23 cellular contexts compared by ENCODE assay signal in the genomic region with DNA sequence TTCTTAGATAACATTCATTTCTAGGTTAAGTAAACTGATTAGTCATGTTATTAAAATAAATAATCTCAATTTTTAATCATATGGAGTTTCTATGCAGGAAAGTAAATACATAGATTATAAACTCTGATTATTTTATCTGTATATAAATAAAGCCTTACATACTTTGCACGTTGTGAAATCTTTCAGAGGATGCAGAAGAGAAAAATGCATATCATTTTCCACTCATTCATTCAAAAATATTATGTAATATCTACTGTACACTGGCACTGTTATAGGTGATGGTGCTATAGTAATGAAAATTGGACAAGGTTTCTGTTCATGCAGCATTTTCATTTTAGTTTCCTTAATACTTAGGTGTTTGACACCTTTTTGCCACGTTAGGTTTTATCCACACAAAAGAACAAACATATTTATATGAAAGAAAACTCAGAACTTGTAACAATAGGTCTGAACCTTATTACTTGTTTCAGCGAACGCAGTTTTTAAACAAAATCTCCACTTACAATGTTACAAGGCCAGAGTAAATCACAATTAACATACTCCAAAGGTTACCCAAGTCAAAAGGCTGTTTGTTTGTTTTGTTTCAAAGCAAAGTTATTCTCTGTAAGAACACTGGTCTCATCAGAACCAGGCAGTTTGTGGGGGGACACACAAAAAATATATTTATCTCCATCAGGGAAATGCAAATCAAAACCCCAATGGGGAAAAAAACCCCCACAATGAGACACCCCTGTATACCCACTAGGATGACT. TPM values are rescaled to one million over a fixed set of nuclear protein-coding genes. Genes with fewer than 3 reads are reported as not detected.
DNase-seq lines count a peak whose midpoint lies in the region; ATAC-seq, FAIRE-seq and TF ChIP-seq lines count a peak whose summit lies in the region.
"Had no signal": no experiment of that assay in that cellular context is flagged by ENCODE, and none has a peak within 500 bp of the region (broad histone marks: within the 10 kb centered on the region; RNA-seq: fewer than 3 reads in every experiment).

No MANE protein-coding gene starts in this region.

- no peak overlapping the region for H3K9ac ChIP-seq in H9 (ENCODE audit: extremely low read depth, insufficient read length, low read length)
- H3K9ac ChIP-seq: BLaER1, GM23248 had no signal

- no peak for ATAC-seq in central memory CD8-positive, alpha-beta T cell (replicated peaks; ENCODE audit: extremely low read depth, poor library complexity, severe bottlenecking)
- ATAC-seq in left lobe of liver = peak; percentile 78
- no peak for ATAC-seq in stimulated activated memory B cell treated with anti-CD40 and anti-IgM and Interleukin-4, amounts not matched to agents 10 μg/mL and 1 μg/mL and 100 μg/mL, for 72 hours
- ATAC-seq in HG03439 (IDR thresholded peaks at IDR 0.05; ENCODE audit: unreplicated experiment) = no peak
- ATAC-seq: CD8-positive, alpha-beta T cell had no signal

- no peak overlapping the region for H3K23ac ChIP-seq in H9 (ENCODE audit: insufficient read length, low read depth, low read length)

- H3K9me3 Mint-ChIP-seq in central memory CD8-positive, alpha-beta T cell = no peaks in the 10 kb centered on the region
- H3K9me3 Mint-ChIP-seq in stimulated activated memory B cell treated with anti-CD40 and anti-IgM and Interleukin-4, amounts not matched to agents 10 μg/mL and 1 μg/mL and 100 μg/mL, for 72 hours = no peaks in the 10 kb centered on the region
- H3K9me3 Mint-ChIP-seq in H9 = no peaks in the 10 kb centered on the region
- no peaks in the 10 kb centered on the region for H3K9me3 Mint-ChIP-seq in activated T-helper 1 cell treated with anti-CD3 and anti-CD28 coated beads, Interleukin-12 subunit alpha, Interleukin-12 subunit beta, Interleukin-2, Interleukin-4 antibody, amounts not matched to agents 30 ng/mL and 10 ng/mL and 1 ng/mL, durations not matched to agents 14 hours and 24 hours and 36 hours
- H3K9me3 Mint-ChIP-seq: CD8-positive, alpha-beta T cell had no signal

- H3K23me2 ChIP-seq in H9 (ENCODE audit: insufficient read length, low read depth, low read length, poor library complexity, severe bottlenecking) = no peaks in the 10 kb centered on the region

- no peak overlapping the region for H3K18ac ChIP-seq in H9 (ENCODE audit: insufficient read length, low read depth, low read length)

- H2BK20ac ChIP-seq in H9 (ENCODE audit: low read depth, low read length, poor library complexity, severe bottlenecking) = no peak overlapping the region

- no peaks in the 10 kb centered on the region for H3K27me3 Mint-ChIP-seq in central memory CD8-positive, alpha-beta T cell
- H3K27me3 Mint-ChIP-seq in stimulated activated memory B cell treated with anti-CD40 and anti-IgM and Interleukin-4, amounts not matched to agents 10 μg/mL and 1 μg/mL and 100 μg/mL, for 72 hours = no peaks in the 10 kb centered on the region
- no peaks in the 10 kb centered on the region for H3K27me3 Mint-ChIP-seq in H9 (ENCODE audit: low read depth)
- H3K27me3 Mint-ChIP-seq in activated T-helper 1 cell treated with anti-CD3 and anti-CD28 coated beads, Interleukin-12 subunit alpha, Interleukin-12 subunit beta, Interleukin-2, Interleukin-4 antibody, amounts not matched to agents 30 ng/mL and 10 ng/mL and 1 ng/mL, durations not matched to agents 14 hours and 24 hours and 36 hours (ENCODE audit: insufficient read depth) = no peaks in the 10 kb centered on the region

- no peak overlapping the region for H3K14ac ChIP-seq in H9 (ENCODE audit: insufficient read depth, low read length)

- H3K27ac ChIP-seq in H9 (ENCODE audit: insufficient read length, low read depth, low read length) = no peak overlapping the region
- H3K27ac ChIP-seq: BLaER1, GM23248, Peyer's patch, SJCRH30 had no signal

- H3K4me1 ChIP-seq in H9 (ENCODE audit: insufficient read depth, low read length) = no peaks in the 10 kb centered on the region
- H3K4me1 ChIP-seq: BLaER1, Peyer's patch, SJCRH30 had no signal

- no peaks in the 10 kb centered on the region for H3K79me2 ChIP-seq in H9 (ENCODE audit: insufficient read depth, low read length)

- H3K36me3 Mint-ChIP-seq in central memory CD8-positive, alpha-beta T cell (ENCODE audit: insufficient read depth) = peaks cover 49% of the 10 kb centered on the region
- peaks cover 50% of the 10 kb centered on the region for H3K36me3 Mint-ChIP-seq in stimulated activated memory B cell treated with anti-CD40 and anti-IgM and Interleukin-4, amounts not matched to agents 10 μg/mL and 1 μg/mL and 100 μg/mL, for 72 hours
- peaks cover 0 to 38% (median 24%) of the 10 kb centered on the region in 3 experiments; a peak in 5 of 7 replicates for H3K36me3 Mint-ChIP-seq in H9 (ENCODE audit: insufficient read depth in 1 of 3, low read depth in 3 of 3)
- peaks cover 44% of the 10 kb centered on the region for H3K36me3 Mint-ChIP-seq in activated T-helper 1 cell treated with anti-CD3 and anti-CD28 coated beads, Interleukin-12 subunit alpha, Interleukin-12 subunit beta, Interleukin-2, Interleukin-4 antibody, amounts not matched to agents 30 ng/mL and 10 ng/mL and 1 ng/mL, durations not matched to agents 14 hours and 24 hours and 36 hours (ENCODE audit: low read depth)

- H4K20me1 ChIP-seq in H9 (ENCODE audit: control insufficient read depth, insufficient read depth, insufficient read length) = no peaks in the 10 kb centered on the region

- H3K27ac Mint-ChIP-seq in central memory CD8-positive, alpha-beta T cell (ENCODE audit: low read depth) = peak overlapping the region; percentile 36
- peak overlapping the region; percentile 48 for H3K27ac Mint-ChIP-seq in stimulated activated memory B cell treated with anti-CD40 and anti-IgM and Interleukin-4, amounts not matched to agents 10 μg/mL and 1 μg/mL and 100 μg/mL, for 72 hours
- no peak overlapping the region for H3K27ac Mint-ChIP-seq in H9
- no peak overlapping the region for H3K27ac Mint-ChIP-seq in activated T-helper 1 cell treated with anti-CD3 and anti-CD28 coated beads, Interleukin-12 subunit alpha, Interleukin-12 subunit beta, Interleukin-2, Interleukin-4 antibody, amounts not matched to agents 30 ng/mL and 10 ng/mL and 1 ng/mL, durations not matched to agents 14 hours and 24 hours and 36 hours

- DNase-seq in RCC 7860 (ENCODE audit: low spot score) = no peak
- no peak for DNase-seq in central memory CD8-positive, alpha-beta T cell (ENCODE audit: low spot score in 2 of 2)
- no peak for DNase-seq in left lobe of liver (ENCODE audit: low spot score)
- DNase-seq in H9 = no peak
- DNase-seq in activated T-helper 1 cell treated with anti-CD3 and anti-CD28 coated beads, Interleukin-12 subunit alpha, Interleukin-12 subunit beta, Interleukin-2, Interleukin-4 antibody, amounts not matched to agents 30 ng/mL and 10 ng/mL and 1 ng/mL, durations not matched to agents 14 hours and 24 hours and 36 hours (ENCODE audit: low spot score) = no peak
- DNase-seq: ACHN; CD8-positive, alpha-beta T cell; DND-41; GM23248; Karpas-422; MV-4-11; NCI-H1105 treated with DMSO at 0.1 percent for 48 hours; NCI-H2081; NCI-H2171; NCI-H524 treated with DMSO at 0.1 percent for 48 hours; NCI-H82; Peyer's patch; SJCRH30 had no signal

- no peak overlapping the region for H3K4me3 Mint-ChIP-seq in central memory CD8-positive, alpha-beta T cell
- no peak overlapping the region for H3K4me3 Mint-ChIP-seq in stimulated activated memory B cell treated with anti-CD40 and anti-IgM and Interleukin-4, amounts not matched to agents 10 μg/mL and 1 μg/mL and 100 μg/mL, for 72 hours
- H3K4me3 Mint-ChIP-seq in H9 = no peak overlapping the region
- H3K4me3 Mint-ChIP-seq in activated T-helper 1 cell treated with anti-CD3 and anti-CD28 coated beads, Interleukin-12 subunit alpha, Interleukin-12 subunit beta, Interleukin-2, Interleukin-4 antibody, amounts not matched to agents 30 ng/mL and 10 ng/mL and 1 ng/mL, durations not matched to agents 14 hours and 24 hours and 36 hours = no peak overlapping the region
- H3K4me3 Mint-ChIP-seq: CD8-positive, alpha-beta T cell had no signal

- H3K4ac ChIP-seq in H9 (ENCODE audit: low read depth, low read length) = no peak overlapping the region

- no peaks in the 10 kb centered on the region for H3K79me1 ChIP-seq in H9 (ENCODE audit: insufficient read depth, low read depth, low read length, poor library complexity, severe bottlenecking)

- intact Hi-C loops in activated T-helper 1 cell treated with anti-CD3 and anti-CD28 coated beads, Interleukin-12 subunit alpha, Interleukin-12 subunit beta, Interleukin-2, Interleukin-4 antibody, amounts not matched to agents 30 ng/mL and 10 ng/mL and 1 ng/mL, durations not matched to agents 14 hours and 24 hours and 36 hours (cut with micrococcal nuclease) = no loop called here

- no CpG with 5 or more reads among the region's 4 CpGs for WGBS in H9 (ENCODE audit: extremely low coverage, insufficient read length, low lambda C conversion rate)

- H3K4me2 ChIP-seq in H9 (ENCODE audit: insufficient read depth, insufficient read length, low read length) = no peak overlapping the region
- H3K4me2 ChIP-seq: BLaER1 had no signal

- no peak overlapping the region for H4K91ac ChIP-seq in H9 (ENCODE audit: insufficient read length, low read depth, low read length)

- H2AK5ac ChIP-seq in H9 (ENCODE audit: insufficient read length, low read length) = no peak overlapping the region

- no peak overlapping the region for H2BK15ac ChIP-seq in H9 (ENCODE audit: low read depth, low read length)

- H4K8ac ChIP-seq in H9 (replicated peaks; ENCODE audit: insufficient read length, low read depth, low read length) = no peak overlapping the region

- H4K5ac ChIP-seq in H9 (ENCODE audit: insufficient read length, low read depth, low read length) = no peak overlapping the region

- H3T11ph ChIP-seq in H9 (ENCODE audit: low read length) = no peak overlapping the region

- peak; percentile 30 for FAIRE-seq in RCC 7860 (lab: Jason Lieb, UNC)
- FAIRE-seq: GM12891 had no signal

- no peak for TF ChIP-seq CTCF in H9 (conservative IDR thresholded peaks at IDR 0.05)

- H3K4me1 Mint-ChIP-seq in central memory CD8-positive, alpha-beta T cell = peaks cover 7% of the 10 kb centered on the region
- peaks cover 6% of the 10 kb centered on the region for H3K4me1 Mint-ChIP-seq in stimulated activated memory B cell treated with anti-CD40 and anti-IgM and Interleukin-4, amounts not matched to agents 10 μg/mL and 1 μg/mL and 100 μg/mL, for 72 hours
- H3K4me1 Mint-ChIP-seq in H9 = no peaks in the 10 kb centered on the region
- no peaks in the 10 kb centered on the region for H3K4me1 Mint-ChIP-seq in activated T-helper 1 cell treated with anti-CD3 and anti-CD28 coated beads, Interleukin-12 subunit alpha, Interleukin-12 subunit beta, Interleukin-2, Interleukin-4 antibody, amounts not matched to agents 30 ng/mL and 10 ng/mL and 1 ng/mL, durations not matched to agents 14 hours and 24 hours and 36 hours (ENCODE audit: low read depth)

- no peaks in the 10 kb centered on the region for H3K27me3 ChIP-seq in H9 (ENCODE audit: insufficient read depth, low read length)
- H3K27me3 ChIP-seq: BLaER1, Peyer's patch, SJCRH30 had no signal

- H2BK120ac ChIP-seq in H9 (ENCODE audit: low read depth, low read length, poor library complexity, severe bottlenecking) = no peak overlapping the region

- no peak overlapping the region for H2BK5ac ChIP-seq in H9 (ENCODE audit: insufficient read length, low read length)

- H2BK12ac ChIP-seq in H9 (ENCODE audit: insufficient read length, low read depth, low read length) = no peak overlapping the region

- H2AFZ ChIP-seq in H9 (ENCODE audit: low read length) = no peak overlapping the region
- H2AFZ ChIP-seq: GM23248 had no signal

- H3K56ac ChIP-seq in H9 (ENCODE audit: insufficient read length, low read depth, low read length) = no peak overlapping the region

- H3K9me3 ChIP-seq in H9 (ENCODE audit: control insufficient read depth, low read depth, low read length) = no peaks in the 10 kb centered on the region
- H3K9me3 ChIP-seq: BLaER1, HAP-1, Peyer's patch, SJCRH30 had no signal

RNA-seq across cellular contexts. Expression of gene ADAM17, which starts 27.4 kb away (rescaled TPM):
- total RNA-seq in left lobe of liver = 5.4 TPM
- total RNA-seq in H9 (2021) = 23.7 and 26.3 TPM in 2 replicates
- 30.4 and 31.6 TPM in 2 replicates for total RNA-seq in activated T-helper 1 cell treated with anti-CD3 and anti-CD28 coated beads, Interleukin-12 subunit alpha, Interleukin-12 subunit beta, Interleukin-2, Interleukin-4 antibody, amounts not matched to agents 30 ng/mL and 10 ng/mL and 1 ng/mL, durations not matched to agents 14 hours and 24 hours and 36 hours

RNA-seq across cellular contexts. Expression of gene IAH1, which starts 53.9 kb away (rescaled TPM):
- total RNA-seq in left lobe of liver = 28.6 TPM
- 23.8 and 25.6 TPM in 2 replicates for total RNA-seq in H9 (2021)
- 78.6 and 89.3 TPM in 2 replicates for total RNA-seq in activated T-helper 1 cell treated with anti-CD3 and anti-CD28 coated beads, Interleukin-12 subunit alpha, Interleukin-12 subunit beta, Interleukin-2, Interleukin-4 antibody, amounts not matched to agents 30 ng/mL and 10 ng/mL and 1 ng/mL, durations not matched to agents 14 hours and 24 hours and 36 hours
- total RNA-seq: SJCRH30 had no signal

Comparison
In these comparisons a context has a peak if more than half of its experiments do, and no peak if none do; other contexts are left out.
1. H3K27ac Mint-ChIP-seq: peak in central memory CD8-positive, alpha-beta T cell (single experiment) and stimulated activated memory B cell treated with anti-CD40 and anti-IgM and Interleukin-4, amounts not matched to agents 10 μg/mL and 1 μg/mL and 100 μg/mL, for 72 hours (single experiment); none in H9 (0 of 3) and activated T-helper 1 cell treated with anti-CD3 and anti-CD28 coated beads, Interleukin-12 subunit alpha, Interleukin-12 subunit beta, Interleukin-2, Interleukin-4 antibody, amounts not matched to agents 30 ng/mL and 10 ng/mL and 1 ng/mL, durations not matched to agents 14 hours and 24 hours and 36 hours (single experiment).